ENCODE assay signal across 20 cellular contexts in the genomic region with DNA sequence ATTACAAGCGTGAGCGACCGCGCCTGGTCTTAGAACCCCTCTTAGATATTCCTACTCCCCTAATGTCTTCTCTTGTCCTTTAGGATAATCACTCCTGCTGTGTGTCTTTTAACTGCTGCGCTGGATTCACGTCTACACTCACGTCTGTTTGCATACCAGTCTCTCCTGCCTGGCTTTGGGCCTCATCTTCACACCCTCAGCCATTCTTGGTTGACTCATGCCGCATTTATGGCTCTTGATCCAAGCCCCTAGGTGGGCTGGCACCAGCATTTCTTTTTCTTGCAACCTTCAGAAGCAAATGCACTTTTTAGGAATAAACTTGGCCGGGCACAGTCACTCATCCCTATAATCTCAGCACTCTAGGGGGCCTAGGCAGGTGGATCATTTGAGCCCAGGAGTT. TPM values are rescaled to one million over a fixed set of nuclear protein-coding genes. Genes with fewer than 3 reads are reported as not detected.
DNase-seq lines count a peak whose midpoint lies in the region; ATAC-seq, FAIRE-seq and TF ChIP-seq lines count a peak whose summit lies in the region.
"Had no signal": no experiment of that assay in that cellular context is flagged by ENCODE, and none has a peak within 500 bp of the region (broad histone marks: within the 10 kb centered on the region; RNA-seq: fewer than 3 reads in every experiment).

No MANE protein-coding gene starts in this region.

- H3K27me3 Mint-ChIP-seq in natural killer cell treated with Interleukin-12 subunit alpha and Interleukin-12 subunit beta and Interleukin-15 and Interleukin-18, amount 100 ng/mL, for 72 hours = no peaks in the 10 kb centered on the region
- H3K27me3 Mint-ChIP-seq in natural killer cell (ENCODE audit: low read depth in 2 of 2) (no peaks in the 10 kb centered on the region), neural crest cell (ENCODE audit: low read depth) (no peaks in the 10 kb centered on the region)
- H3K27me3 Mint-ChIP-seq: activated naive CD8-positive, alpha-beta T cell treated with anti-CD3 and anti-CD28 coated beads for 36 hours; central memory CD8-positive, alpha-beta T cell had no signal

- H3K27ac Mint-ChIP-seq in natural killer cell treated with Interleukin-12 subunit alpha and Interleukin-12 subunit beta and Interleukin-15 and Interleukin-18, amount 100 ng/mL, for 72 hours = peak overlapping the region; percentile 27 to 68
- H3K27ac Mint-ChIP-seq in natural killer cell (peak overlapping the region in 1 of 2 donors; percentile 70), neural crest cell (ENCODE audit: unreplicated experiment) (peak overlapping the region; percentile 65)
- H3K27ac Mint-ChIP-seq: activated naive CD8-positive, alpha-beta T cell treated with anti-CD3 and anti-CD28 coated beads for 36 hours had no signal

- TF ChIP-seq EP300 in esophagus muscularis mucosa (IDR thresholded peaks at IDR 0.05) = no peak

- H3K36me3 Mint-ChIP-seq in natural killer cell treated with Interleukin-12 subunit alpha and Interleukin-12 subunit beta and Interleukin-15 and Interleukin-18, amount 100 ng/mL, for 72 hours = peaks cover 5% of the 10 kb centered on the region
- H3K36me3 Mint-ChIP-seq in natural killer cell (no peaks in the 10 kb centered on the region), neural crest cell (ENCODE audit: low read depth) (peaks cover 23% of the 10 kb centered on the region)

- H3K27me3 ChIP-seq in esophagus muscularis mucosa (no peaks in the 10 kb centered on the region), uterus (no peaks in the 10 kb centered on the region)
- H3K27me3 ChIP-seq: gastrocnemius medialis, Peyer's patch, upper lobe of right lung had no signal

- no peak for TF ChIP-seq POLR2A in esophagus muscularis mucosa (IDR thresholded peaks at IDR 0.05; ENCODE audit: low read depth)
- no peak for TF ChIP-seq POLR2A in uterus (IDR thresholded peaks at IDR 0.05)

- ATAC-seq in natural killer cell treated with Interleukin-12 subunit alpha and Interleukin-12 subunit beta and Interleukin-15 and Interleukin-18, amount 100 ng/mL, for 72 hours = no peak
- ATAC-seq in natural killer cell = no peak
- ATAC-seq: gastrocnemius medialis had no signal

- no peaks in the 10 kb centered on the region for H3K9me3 Mint-ChIP-seq in natural killer cell treated with Interleukin-12 subunit alpha and Interleukin-12 subunit beta and Interleukin-15 and Interleukin-18, amount 100 ng/mL, for 72 hours
- H3K9me3 Mint-ChIP-seq in natural killer cell = peaks cover 0 to 2% of the 10 kb centered on the region in 2 donors
- H3K9me3 Mint-ChIP-seq in neural crest cell = peaks cover 3% of the 10 kb centered on the region
- H3K9me3 Mint-ChIP-seq: activated naive CD8-positive, alpha-beta T cell treated with anti-CD3 and anti-CD28 coated beads for 36 hours; central memory CD8-positive, alpha-beta T cell had no signal

- peaks cover 33 to 56% of the 10 kb centered on the region in 2 donors for H3K4me1 Mint-ChIP-seq in natural killer cell treated with Interleukin-12 subunit alpha and Interleukin-12 subunit beta and Interleukin-15 and Interleukin-18, amount 100 ng/mL, for 72 hours (ENCODE audit: low read depth in 2 of 2)
- peaks cover 37 to 53% of the 10 kb centered on the region in 2 donors for H3K4me1 Mint-ChIP-seq in natural killer cell
- peaks cover 25% of the 10 kb centered on the region for H3K4me1 Mint-ChIP-seq in neural crest cell

- H3K4me3 Mint-ChIP-seq in natural killer cell treated with Interleukin-12 subunit alpha and Interleukin-12 subunit beta and Interleukin-15 and Interleukin-18, amount 100 ng/mL, for 72 hours = no peak overlapping the region
- no peak overlapping the region for H3K4me3 Mint-ChIP-seq in natural killer cell
- no peak overlapping the region for H3K4me3 Mint-ChIP-seq in neural crest cell
- H3K4me3 Mint-ChIP-seq: activated naive CD8-positive, alpha-beta T cell treated with anti-CD3 and anti-CD28 coated beads for 36 hours; central memory CD8-positive, alpha-beta T cell had no signal

- 81% methylated on average over 9 of the region's 9 CpGs for WGBS in esophagus muscularis mucosa

- H3K27ac ChIP-seq in esophagus muscularis mucosa (replicated peaks in 1 of 4) = peak overlapping the region in 3 of 4 donors; percentile 40 to 47 (median 46)
- H3K27ac ChIP-seq in uterus = peak overlapping the region; percentile 57 to 91
- H3K27ac ChIP-seq: psoas muscle had no signal

- no peak for FAIRE-seq in urothelium cell line (lab: Jason Lieb, UNC)
- FAIRE-seq: GM18507, GM19239 had no signal

- H3K36me3 ChIP-seq in esophagus muscularis mucosa (peaks cover 19 to 21% (median 20%) of the 10 kb centered on the region in 4 donors), uterus (no peaks in the 10 kb centered on the region)

- TF ChIP-seq CTCF in natural killer cell (IDR thresholded peaks at IDR 0.05) (no peak), esophagus muscularis mucosa (IDR thresholded peaks at IDR 0.05) (no peak), neural crest cell (conservative IDR thresholded peaks at IDR 0.05) (no peak), uterus (IDR thresholded peaks at IDR 0.05) (no peak)

- intact Hi-C loops in natural killer cell (cut with micrococcal nuclease) (no loop called here), esophagus muscularis mucosa (cut with DNase I) (no loop called here), uterus (cut with DNase I; ENCODE audit: low total_unique reads) (no loop called here)

- peaks cover 22 to 40% (median 31%) of the 10 kb centered on the region in 4 donors for H3K4me1 ChIP-seq in esophagus muscularis mucosa
- H3K4me1 ChIP-seq in uterus = peaks cover 4 to 9% of the 10 kb centered on the region in 2 donors

- H3K4me3 ChIP-seq in esophagus muscularis mucosa (no peak overlapping the region), uterus (no peak overlapping the region)
- H3K4me3 ChIP-seq: gastrocnemius medialis, mucosa of descending colon, Peyer's patch, psoas muscle, upper lobe of right lung had no signal

- no peaks in the 10 kb centered on the region for H3K9me3 ChIP-seq in esophagus muscularis mucosa
- H3K9me3 ChIP-seq in uterus = no peaks in the 10 kb centered on the region
- H3K9me3 ChIP-seq: gastrocnemius medialis, mucosa of descending colon, Peyer's patch, psoas muscle, upper lobe of right lung had no signal

- DNase-seq in natural killer cell treated with Interleukin-12 subunit alpha and Interleukin-12 subunit beta and Interleukin-15 and Interleukin-18, amount 100 ng/mL, for 72 hours (ENCODE audit: low spot score) = no peak
- no peak for DNase-seq in natural killer cell
- no peak for DNase-seq in esophagus muscularis mucosa (ENCODE audit: extremely low spot score)
- DNase-seq in neural crest cell (ENCODE audit: low read depth, low spot score) = no peak
- no peak for DNase-seq in uterus
- DNase-seq in NCI-H1694 treated with DMSO at 0.1 percent for 48 hours (lab: John Stamatoyannopoulos, UW) = no peak
- DNase-seq in SIG-M5 (lab: John Stamatoyannopoulos, UW) = no peak
- DNase-seq in urothelium cell line (ENCODE audit: low spot score) = no peak
- DNase-seq: activated naive CD8-positive, alpha-beta T cell treated with anti-CD3 and anti-CD28 coated beads for 36 hours; DMS 273 treated with DMSO at 0.1 percent for 48 hours; gastrocnemius medialis; mucosa of descending colon; NCI-H2081; NCI-H82; psoas muscle; upper lobe of right lung had no signal

RNA-seq across cellular contexts. Expression of a gene that starts 22.7 kb away (rescaled TPM):
- total RNA-seq in natural killer cell treated with Interleukin-12 subunit alpha and Interleukin-12 subunit beta and Interleukin-15 and Interleukin-18, amount 100 ng/mL, for 72 hours = 100 to 1,000 TPM; 251 to 283 TPM
- total RNA-seq in natural killer cell = 100 to 1,000 TPM; 321 to 378 (median 365) TPM
- total RNA-seq in esophagus muscularis mucosa = 10 to 100 TPM; 52.6 to 73.3 (median 57.7) TPM
- total RNA-seq in neural crest cell = 113 and 119 TPM in 2 replicates
- total RNA-seq in uterus = 100 to 1,000 TPM in 1 of 4 donors, 10 to 100 TPM in 3; 17.6 to 117 (median 54.1) TPM

RNA-seq across cellular contexts. Expression of a gene that starts 23.1 kb away (rescaled TPM):
- total RNA-seq in natural killer cell treated with Interleukin-12 subunit alpha and Interleukin-12 subunit beta and Interleukin-15 and Interleukin-18, amount 100 ng/mL, for 72 hours = 10 to 100 TPM; 25.6 to 46.1 TPM
- total RNA-seq in natural killer cell (10 to 100 TPM; 10.3 to 13.5 (median 10.4) TPM), esophagus muscularis mucosa (1 to 10 TPM; 3.3 to 6.6 (median 4.6) TPM), neural crest cell (36.5 and 46.4 TPM in 2 replicates), uterus (10 to 100 TPM in 2 of 4 donors, 1 to 10 TPM in 2; 2.6 to 11.5 (median 6.9) TPM)
